Comparison of ENCODE assay signal across 8 cellular contexts in the genomic region with DNA sequence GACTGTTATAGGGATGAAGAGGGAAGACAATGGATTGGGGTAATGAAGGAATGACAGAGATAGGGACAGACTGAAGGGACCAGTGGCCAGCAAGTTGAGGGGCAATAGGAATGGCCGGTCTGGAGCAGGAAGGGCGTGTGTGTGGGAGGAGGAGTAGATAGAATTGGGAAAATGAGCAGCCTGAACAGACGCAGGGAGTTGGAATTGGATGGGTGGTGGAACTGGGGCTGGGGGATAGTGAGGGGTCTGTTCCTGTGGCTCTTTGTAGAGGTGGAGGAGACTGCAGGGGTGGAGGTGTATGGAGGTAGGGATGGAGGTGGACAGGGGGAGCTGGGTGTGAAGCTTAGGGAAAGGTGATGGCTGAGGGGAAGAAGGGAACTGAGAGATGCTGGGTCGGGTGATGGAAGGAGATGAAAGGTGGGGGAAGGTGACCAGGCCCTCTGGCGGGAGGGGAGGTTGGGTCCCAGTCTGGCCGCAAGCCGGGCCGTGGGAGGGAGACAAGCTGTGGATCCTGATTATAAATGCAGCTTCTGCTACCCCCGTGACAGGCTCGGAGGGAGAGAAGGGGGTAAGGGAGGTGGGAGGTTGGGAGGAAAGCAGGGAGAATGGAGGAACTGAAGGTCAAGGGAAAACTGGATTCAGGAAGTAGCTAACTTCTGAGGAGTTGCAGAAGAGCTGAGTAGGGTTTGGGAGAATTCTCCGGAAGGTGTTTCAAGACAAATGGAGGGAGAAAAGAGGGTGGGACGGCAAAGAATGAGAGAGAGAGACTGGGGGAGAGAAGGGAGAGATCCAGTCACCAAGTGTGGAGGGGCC. TPM values are rescaled to one million over a fixed set of nuclear protein-coding genes. Genes with fewer than 3 reads are reported as not detected.
DNase-seq lines count a peak whose midpoint lies in the region; ATAC-seq and TF ChIP-seq lines count a peak whose summit lies in the region.

No MANE protein-coding gene starts in this region.

- no peaks in the 10 kb centered on the region for H3K36me3 ChIP-seq in HEK293 (ENCODE audit: control insufficient read depth in 2 of 2, insufficient read depth in 1 of 2, low read length in 2 of 2)

- H3K27me3 Mint-ChIP-seq in activated T-helper 17 cell treated with anti-CD3 and anti-CD28 coated beads, Interleukin-2, amount 50 U/mL, for 72 hours: no peaks in the 10 kb centered on the region
- no peaks in the 10 kb centered on the region for H3K27me3 Mint-ChIP-seq in stimulated activated naive B cell treated with anti-CD40 and anti-IgM and Interleukin-4, amounts not matched to agents 10 μg/mL and 1 μg/mL and 100 μg/mL, for 72 hours

- H3K4me1 ChIP-seq in HEK293 (ENCODE audit: control insufficient read depth, insufficient read depth, low read length): peaks cover 7% of the 10 kb centered on the region

- H3K9me3 Mint-ChIP-seq in activated T-helper 17 cell treated with anti-CD3 and anti-CD28 coated beads, Interleukin-2, amount 50 U/mL, for 72 hours: no peaks in the 10 kb centered on the region
- peaks cover 2 to 4% of the 10 kb centered on the region in 2 donors for H3K9me3 Mint-ChIP-seq in stimulated activated naive B cell treated with anti-CD40 and anti-IgM and Interleukin-4, amounts not matched to agents 10 μg/mL and 1 μg/mL and 100 μg/mL, for 72 hours

- H3K9me3 ChIP-seq in HEK293 (ENCODE audit: control insufficient read depth, insufficient read depth, low read depth, low read length): no peaks in the 10 kb centered on the region

- no peak for ATAC-seq in activated T-helper 17 cell treated with anti-CD3 and anti-CD28 coated beads, Interleukin-2, amount 50 U/mL, for 72 hours (replicated peaks)
- ATAC-seq in stimulated activated naive B cell treated with anti-CD40 and anti-IgM and Interleukin-4, amounts not matched to agents 10 μg/mL and 1 μg/mL and 100 μg/mL, for 72 hours (replicated peaks): no peak
- no peak for ATAC-seq in HG03457 (IDR thresholded peaks at IDR 0.05; ENCODE audit: unreplicated experiment)
- ATAC-seq in HG02884 (IDR thresholded peaks at IDR 0.05; ENCODE audit: unreplicated experiment): no peak

- no peak for DNase-seq in stimulated activated naive B cell treated with anti-CD40 and anti-IgM and Interleukin-4, amounts not matched to agents 10 μg/mL and 1 μg/mL and 100 μg/mL, for 72 hours
- DNase-seq in inferior parietal cortex (ENCODE audit: extremely low spot score) (no peak), NCI-H69 (lab: John Stamatoyannopoulos, UW) (no peak)

- peak overlapping the region; percentile 97 for H3K27ac Mint-ChIP-seq in activated T-helper 17 cell treated with anti-CD3 and anti-CD28 coated beads, Interleukin-2, amount 50 U/mL, for 72 hours
- H3K27ac Mint-ChIP-seq in stimulated activated naive B cell treated with anti-CD40 and anti-IgM and Interleukin-4, amounts not matched to agents 10 μg/mL and 1 μg/mL and 100 μg/mL, for 72 hours: peak overlapping the region; percentile 96

- peaks cover 67% of the 10 kb centered on the region for H3K36me3 Mint-ChIP-seq in activated T-helper 17 cell treated with anti-CD3 and anti-CD28 coated beads, Interleukin-2, amount 50 U/mL, for 72 hours (ENCODE audit: low read depth)
- peaks cover 2 to 5% of the 10 kb centered on the region in 2 donors for H3K36me3 Mint-ChIP-seq in stimulated activated naive B cell treated with anti-CD40 and anti-IgM and Interleukin-4, amounts not matched to agents 10 μg/mL and 1 μg/mL and 100 μg/mL, for 72 hours

- H3K27ac ChIP-seq in HEK293 (ENCODE audit: extremely low read depth, low read depth, low read length): peak overlapping the region; percentile 80

- H3K4me1 Mint-ChIP-seq in activated T-helper 17 cell treated with anti-CD3 and anti-CD28 coated beads, Interleukin-2, amount 50 U/mL, for 72 hours: peaks cover 71% of the 10 kb centered on the region
- H3K4me1 Mint-ChIP-seq in stimulated activated naive B cell treated with anti-CD40 and anti-IgM and Interleukin-4, amounts not matched to agents 10 μg/mL and 1 μg/mL and 100 μg/mL, for 72 hours: peaks cover 53 to 56% of the 10 kb centered on the region in 2 donors

- peak overlapping the region; percentile 96 for H3K4me3 Mint-ChIP-seq in activated T-helper 17 cell treated with anti-CD3 and anti-CD28 coated beads, Interleukin-2, amount 50 U/mL, for 72 hours
- H3K4me3 Mint-ChIP-seq in stimulated activated naive B cell treated with anti-CD40 and anti-IgM and Interleukin-4, amounts not matched to agents 10 μg/mL and 1 μg/mL and 100 μg/mL, for 72 hours: peak overlapping the region; percentile 83 to 95

- CTCF ChIA-PET in HEK293 (lab: Yijun Ruan, JAX): interaction anchor here (0.5 to 2.3 kb wide), 25 partner anchors 11 to 928 kb away, joined by 3 to 14 read pairs (median 5); a partner anchor contains a TSS

- no peak for TF ChIP-seq CTCF in HEK293 (tag by site-specific recombination; IDR thresholded peaks at IDR 0.05)

- POLR2A ChIA-PET in HEK293 (lab: Yijun Ruan, JAX): interaction anchor here (0.6 to 2.5 kb wide), 14 partner anchors 9 to 1597 kb away, joined by 3 to 18 read pairs (median 4); a partner anchor contains a TSS

- H3K4me3 ChIP-seq in HEK293 (ENCODE audit: low read depth, low read length) (peak overlapping the region; percentile 69), iPS-11a (ENCODE audit: low read depth, low read length) (peak overlapping the region; percentile 49)

TF ChIP-seq in HEK293, 187 proteins besides CTCF, POLR2A, EP300 and RAD21 (continues in another document):
- TF ChIP-seq ZNF169 (tag by site-specific recombination; IDR thresholded peaks at IDR 0.05) (0 out of 2 replicates have a peak, but pooled peaks have one; percentile 21), GLI4 (tag by site-specific recombination; IDR thresholded peaks at IDR 0.05) (no peak), ZNF600 (tag by site-specific recombination; IDR thresholded peaks at IDR 0.05) (peak; percentile 52; the same call in 1 of the 2 replicates), ZNF366 (tag by site-specific recombination; conservative IDR thresholded peaks at IDR 0.05) (peak; percentile 93)
- TF ChIP-seq, protein P1, sequence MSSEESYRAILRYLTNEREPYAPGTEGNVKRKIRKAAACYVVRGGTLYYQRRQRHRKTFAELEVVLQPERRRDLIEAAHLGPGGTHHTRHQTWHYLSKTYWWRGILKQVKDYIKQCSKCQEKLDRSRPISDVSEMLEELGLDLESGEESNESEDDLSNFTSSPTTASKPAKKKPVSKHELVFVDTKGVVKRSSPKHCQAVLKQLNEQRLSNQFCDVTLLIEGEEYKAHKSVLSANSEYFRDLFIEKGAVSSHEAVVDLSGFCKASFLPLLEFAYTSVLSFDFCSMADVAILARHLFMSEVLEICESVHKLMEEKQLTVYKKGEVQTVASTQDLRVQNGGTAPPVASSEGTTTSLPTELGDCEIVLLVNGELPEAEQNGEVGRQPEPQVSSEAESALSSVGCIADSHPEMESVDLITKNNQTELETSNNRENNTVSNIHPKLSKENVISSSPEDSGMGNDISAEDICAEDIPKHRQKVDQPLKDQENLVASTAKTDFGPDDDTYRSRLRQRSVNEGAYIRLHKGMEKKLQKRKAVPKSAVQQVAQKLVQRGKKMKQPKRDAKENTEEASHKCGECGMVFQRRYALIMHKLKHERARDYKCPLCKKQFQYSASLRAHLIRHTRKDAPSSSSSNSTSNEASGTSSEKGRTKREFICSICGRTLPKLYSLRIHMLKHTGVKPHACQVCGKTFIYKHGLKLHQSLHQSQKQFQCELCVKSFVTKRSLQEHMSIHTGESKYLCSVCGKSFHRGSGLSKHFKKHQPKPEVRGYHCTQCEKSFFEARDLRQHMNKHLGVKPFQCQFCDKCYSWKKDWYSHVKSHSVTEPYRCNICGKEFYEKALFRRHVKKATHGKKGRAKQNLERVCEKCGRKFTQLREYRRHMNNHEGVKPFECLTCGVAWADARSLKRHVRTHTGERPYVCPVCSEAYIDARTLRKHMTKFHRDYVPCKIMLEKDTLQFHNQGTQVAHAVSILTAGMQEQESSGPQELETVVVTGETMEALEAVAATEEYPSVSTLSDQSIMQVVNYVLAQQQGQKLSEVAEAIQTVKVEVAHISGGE (tag by site-specific recombination; conservative IDR thresholded peaks at IDR 0.05; ENCODE audit: low read depth): 0 out of 2 replicates have a peak, but pooled peaks have one; percentile 9

RNA-seq across cellular contexts. Expression of a gene that starts 5.2 kb away (rescaled TPM):
- total RNA-seq in activated T-helper 17 cell treated with anti-CD3 and anti-CD28 coated beads, Interleukin-2, amount 50 U/mL, for 72 hours: 100 to 1,000 TPM in 1 of 2 donors, 10 to 100 TPM in 1; 43.2 to 156 TPM

RNA-seq across cellular contexts. Expression of a gene that starts 7.2 kb away (rescaled TPM):
- total RNA-seq in activated T-helper 17 cell treated with anti-CD3 and anti-CD28 coated beads, Interleukin-2, amount 50 U/mL, for 72 hours: 100 to 1,000 TPM; 163 to 248 TPM

RNA-seq across cellular contexts. Expression of a gene that starts 14.2 kb away (rescaled TPM):
- total RNA-seq in activated T-helper 17 cell treated with anti-CD3 and anti-CD28 coated beads, Interleukin-2, amount 50 U/mL, for 72 hours: 100 to 1,000 TPM in 1 of 2 donors, 10 to 100 TPM in 1; 27.2 to 133 TPM

RNA-seq across cellular contexts. Expression of a gene that starts 29.3 kb away (rescaled TPM):
- total RNA-seq in activated T-helper 17 cell treated with anti-CD3 and anti-CD28 coated beads, Interleukin-2, amount 50 U/mL, for 72 hours: 10 to 100 TPM; 11.6 to 12.5 TPM

RNA-seq across cellular contexts. Expression of a gene that starts 33.4 kb away (rescaled TPM):
- 100 to 1,000 TPM; 101 to 108 TPM for total RNA-seq in activated T-helper 17 cell treated with anti-CD3 and anti-CD28 coated beads, Interleukin-2, amount 50 U/mL, for 72 hours
